In genomic region chr2:72148975-72149555, GRCh38 we compare ENCODE assay signal across 7 cellular contexts. TPM values are rescaled to one million over a fixed set of nuclear protein-coding genes. Genes with fewer than 3 reads are reported as not detected.
DNase-seq lines count a peak whose midpoint lies in the region; ATAC-seq, FAIRE-seq and TF ChIP-seq lines count a peak whose summit lies in the region.

No MANE protein-coding gene starts in this region.

- peaks cover 24% of the 10 kb centered on the region for H3K4me1 ChIP-seq in PC-3 (ENCODE audit: insufficient read depth, low read length)

- H3K79me2 ChIP-seq in PC-3 (ENCODE audit: low read length) = no peaks in the 10 kb centered on the region

- intact Hi-C loops in PC-3 (cut with micrococcal nuclease) = no loop called here

- H3K36me3 ChIP-seq in PC-3 (ENCODE audit: low read depth, low read length) (no peaks in the 10 kb centered on the region), bronchial epithelial cell (ENCODE audit: control insufficient read depth, insufficient read depth, low read length) (no peaks in the 10 kb centered on the region)

- H3K4me3 Mint-ChIP-seq in stimulated activated naive B cell treated with anti-CD40 and anti-IgM and Interleukin-4, amounts not matched to agents 10 μg/mL and 1 μg/mL and 100 μg/mL, for 72 hours = peak overlapping the region; percentile 72 to 73

- H3K27me3 Mint-ChIP-seq in stimulated activated naive B cell treated with anti-CD40 and anti-IgM and Interleukin-4, amounts not matched to agents 10 μg/mL and 1 μg/mL and 100 μg/mL, for 72 hours = peaks cover 79 to 88% of the 10 kb centered on the region in 2 donors

- H3K36me3 Mint-ChIP-seq in stimulated activated naive B cell treated with anti-CD40 and anti-IgM and Interleukin-4, amounts not matched to agents 10 μg/mL and 1 μg/mL and 100 μg/mL, for 72 hours = peaks cover 4 to 7% of the 10 kb centered on the region in 2 donors

- FAIRE-seq in bronchial epithelial cell (lab: Jason Lieb, UNC) = no peak

- peaks cover 38 to 55% of the 10 kb centered on the region in 2 donors for H3K4me1 Mint-ChIP-seq in stimulated activated naive B cell treated with anti-CD40 and anti-IgM and Interleukin-4, amounts not matched to agents 10 μg/mL and 1 μg/mL and 100 μg/mL, for 72 hours

- POLR2A ChIA-PET in PC-3 (lab: Charles Lee; ENCODE audit: unreplicated experiment) = interaction anchor here (0.6 kb wide), 1 partner anchor 34 kb away, joined by 8 read pairs; no protein-coding TSS in a partner anchor

- H3K4me3 ChIP-seq in PC-3 (ENCODE audit: low read length) (peak overlapping the region; percentile 74), bronchial epithelial cell (ENCODE audit: low read depth, low read length) (peak overlapping the region; percentile 40)

- no peak overlapping the region for H3K27ac ChIP-seq in PC-3 (ENCODE audit: low read length)

- CTCF ChIA-PET in PC-3 (lab: Charles Lee) = interaction anchor here (0.7 kb wide), 1 partner anchor 225 kb away, joined by 3 read pairs; no protein-coding TSS in a partner anchor

- peaks cover 0 to 7% of the 10 kb centered on the region in 2 donors for H3K9me3 Mint-ChIP-seq in stimulated activated naive B cell treated with anti-CD40 and anti-IgM and Interleukin-4, amounts not matched to agents 10 μg/mL and 1 μg/mL and 100 μg/mL, for 72 hours

- ATAC-seq in PC-3 (peak; percentile 9), left lobe of liver (peak; percentile 50), GM18907 (IDR thresholded peaks at IDR 0.05; ENCODE audit: unreplicated experiment) (no peak), GM21381 (IDR thresholded peaks at IDR 0.05; ENCODE audit: unreplicated experiment) (no peak)
- peak in 1 of 2 donors; percentile 6 for ATAC-seq in stimulated activated naive B cell treated with anti-CD40 and anti-IgM and Interleukin-4, amounts not matched to agents 10 μg/mL and 1 μg/mL and 100 μg/mL, for 72 hours (replicated peaks)

- peak; percentile 63 for DNase-seq in GM13977 (ENCODE audit: low spot score)
- DNase-seq in PC-3 = peak; percentile 40
- DNase-seq in bronchial epithelial cell (ENCODE audit: low read depth) = no peak
- peak; percentile 59 for DNase-seq in left lobe of liver (ENCODE audit: low spot score)
- DNase-seq in stimulated activated naive B cell treated with anti-CD40 and anti-IgM and Interleukin-4, amounts not matched to agents 10 μg/mL and 1 μg/mL and 100 μg/mL, for 72 hours = no peak

- BruUV-seq in PC-3 (replicated peaks; lab: Mats Ljungman, UMichigan) = no TSS peak

- H3K27ac Mint-ChIP-seq in stimulated activated naive B cell treated with anti-CD40 and anti-IgM and Interleukin-4, amounts not matched to agents 10 μg/mL and 1 μg/mL and 100 μg/mL, for 72 hours = peak overlapping the region; percentile 84

- H3F3A ChIP-seq in PC-3 (ENCODE audit: low read length, unreplicated experiment) = no peaks in the 10 kb centered on the region

- no peak overlapping the region for H3K9ac ChIP-seq in PC-3 (ENCODE audit: low read length)

- TF ChIP-seq CTCF in GM13977 (IDR thresholded peaks at IDR 0.05; ENCODE audit: extremely low read depth, insufficient read depth, missing control alignments) (no peak), PC-3 (conservative IDR thresholded peaks at IDR 0.05; ENCODE audit: low read depth, low read length) (no peak), bronchial epithelial cell (IDR thresholded peaks at IDR 0.05; ENCODE audit: insufficient read depth, low read length, severe bottlenecking) (no peak)

- peak overlapping the region; percentile 83 for H3K4me2 ChIP-seq in PC-3 (ENCODE audit: low read length)

- H2AFZ ChIP-seq in PC-3 (ENCODE audit: low read length) = peak overlapping the region; percentile 75

- no peaks in the 10 kb centered on the region for H4K20me1 ChIP-seq in PC-3 (ENCODE audit: low read length)

- in situ Hi-C loops in GM13977 (cut with MboI; ENCODE audit: low pct_unique_long_range_greater_than_20kb, low sequenced_read_pairs, unreplicated experiment) = no loop called here

- no peaks in the 10 kb centered on the region for H3K9me2 ChIP-seq in PC-3 (replicated peaks; ENCODE audit: low read length)

- H3K9me3 ChIP-seq in PC-3 (ENCODE audit: low read length) = no peaks in the 10 kb centered on the region

- H3K27me3 ChIP-seq in PC-3 (ENCODE audit: low read length) = peaks cover 29% of the 10 kb centered on the region
- peaks cover 38% of the 10 kb centered on the region for H3K27me3 ChIP-seq in bronchial epithelial cell (ENCODE audit: control insufficient read depth, insufficient read depth, low read length)

RNA-seq across cellular contexts. Expression of gene CYP26B1, which starts 1.4 kb away (rescaled TPM):
- total RNA-seq in PC-3 (2014; rRNA removed) (1.6 and 3.9 TPM in 2 replicates), bronchial epithelial cell (under 0.01 and 0.53 TPM in 2 replicates), left lobe of liver (4.4 TPM)

Comparison
In these comparisons a context has a peak if more than half of its experiments do, and no peak if none do; other contexts are left out.
1. DNase-seq: peak in GM13977 (single experiment), PC-3 (single experiment) and left lobe of liver (single experiment); none in bronchial epithelial cell (single experiment) and stimulated activated naive B cell treated with anti-CD40 and anti-IgM and Interleukin-4, amounts not matched to agents 10 μg/mL and 1 μg/mL and 100 μg/mL, for 72 hours (single experiment).
2. ATAC-seq: peak in PC-3 (single experiment) and left lobe of liver (single experiment); none in GM18907 (single experiment) and GM21381 (single experiment).